12 cellular contexts compared by ENCODE assay signal in the genomic region with DNA sequence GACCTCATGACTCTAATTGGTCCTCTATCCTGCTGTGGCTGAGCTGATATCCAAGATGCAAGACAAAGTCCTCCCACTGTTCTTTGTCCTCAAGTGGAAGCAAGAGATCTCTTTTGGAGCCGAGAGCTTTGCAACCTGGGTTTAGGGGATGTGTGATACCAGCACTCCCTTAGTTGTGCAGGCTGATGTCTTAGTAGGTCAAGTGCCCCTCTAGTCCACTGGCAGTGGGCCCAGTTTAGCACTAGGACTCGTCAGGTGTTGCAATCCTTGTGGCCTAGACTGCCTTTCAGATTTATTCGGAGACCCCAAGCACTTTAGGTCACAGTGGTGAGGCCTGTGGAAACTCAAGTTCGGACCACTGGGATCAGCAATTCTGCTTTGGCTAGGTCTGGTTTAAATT.
DNase-seq lines count a peak whose midpoint lies in the region; ATAC-seq and TF ChIP-seq lines count a peak whose summit lies in the region.
"Had no signal": no experiment of that assay in that cellular context is flagged by ENCODE, and none has a peak within 500 bp of the region (broad histone marks: within the 10 kb centered on the region; RNA-seq: fewer than 3 reads in every experiment).

No MANE protein-coding gene starts in this region.

- H3K4me3 ChIP-seq in heart right ventricle (no peak overlapping the region), left lung (no peak overlapping the region), thyroid gland (replicated peaks in 1 of 3) (no peak overlapping the region)
- H3K4me3 ChIP-seq: BLaER1 treated with 17β-estradiol and CSF1 and Interleukin-3, amounts not matched to agents 10 nM and 100 nM had no signal

- H3K9me3 ChIP-seq in heart right ventricle = peaks cover 0 to 8% (median 0%) of the 10 kb centered on the region in 11 donors
- peaks cover 0 to under 1% of the 10 kb centered on the region in 2 donors for H3K9me3 ChIP-seq in left lung
- no peaks in the 10 kb centered on the region for H3K9me3 ChIP-seq in thyroid gland

- intact Hi-C loops in Right ventricle myocardium inferior (cut with DNase I) (no loop called here), heart right ventricle (cut with DNase I) (no loop called here), left lung (cut with DNase I) (no loop called here), thyroid gland (cut with DNase I) (no loop called here)

- ATAC-seq in Right ventricle myocardium inferior (no peak), heart right ventricle (no peak), left lung (peak; percentile 77), GM18858 (IDR thresholded peaks at IDR 0.05; ENCODE audit: unreplicated experiment) (no peak)
- ATAC-seq: CD8-positive, alpha-beta T cell had no signal

- WGBS in heart right ventricle, 2 donors = 70 to 73% methylated on average over 4 of the region's 4 CpGs
- WGBS in thyroid gland, 2 donors = 68% methylated on average over 3 of the region's 4 CpGs; no CpG with 5 or more reads in 1 of the 2 donors

- no peaks in the 10 kb centered on the region for H3K27me3 ChIP-seq in heart right ventricle
- H3K27me3 ChIP-seq in left lung = no peaks in the 10 kb centered on the region
- no peaks in the 10 kb centered on the region for H3K27me3 ChIP-seq in thyroid gland
- H3K27me3 ChIP-seq: BLaER1 treated with 17β-estradiol and CSF1 and Interleukin-3, amounts not matched to agents 10 nM and 100 nM had no signal

- H3K27ac ChIP-seq in heart right ventricle (no peak overlapping the region), left lung (no peak overlapping the region), thyroid gland (no peak overlapping the region)
- H3K27ac ChIP-seq: BLaER1 treated with 17β-estradiol and CSF1 and Interleukin-3, amounts not matched to agents 10 nM and 100 nM had no signal

- TF ChIP-seq POLR2A in thyroid gland (IDR thresholded peaks at IDR 0.05) = no peak

- DNase-seq in Right ventricle myocardium inferior (ENCODE audit: missing footprints) (peak; percentile 37), heart right ventricle (no peak), left lung (peak in 1 of 2 donors; percentile 42), thyroid gland (peak; percentile 52 to 55)
- DNase-seq in activated naive CD4-positive, alpha-beta T cell treated with Interleukin-2 at 50 U/mL for 16 hours = no peak
- DNase-seq: Calu3; CD8-positive, alpha-beta T cell; DMS79 treated with DMSO at 0.1 percent for 48 hours; GF-D8; H9 had no signal

- H3K36me3 ChIP-seq in heart right ventricle (peaks cover 0 to under 1% (median 0%) of the 10 kb centered on the region in 9 donors), left lung (no peaks in the 10 kb centered on the region), thyroid gland (no peaks in the 10 kb centered on the region)

- TF ChIP-seq CTCF in heart right ventricle (IDR thresholded peaks at IDR 0.05) (no peak), left lung (IDR thresholded peaks at IDR 0.05) (no peak), thyroid gland (IDR thresholded peaks at IDR 0.05) (no peak)

- no peaks in the 10 kb centered on the region for H3K4me1 ChIP-seq in heart right ventricle
- H3K4me1 ChIP-seq in left lung = no peaks in the 10 kb centered on the region
- H3K4me1 ChIP-seq in thyroid gland = no peaks in the 10 kb centered on the region
- H3K4me1 ChIP-seq: BLaER1 treated with 17β-estradiol and CSF1 and Interleukin-3, amounts not matched to agents 10 nM and 100 nM had no signal

Comparison
In these comparisons a context has a peak if more than half of its experiments do, and no peak if none do; other contexts are left out.
1. DNase-seq: peak in Right ventricle myocardium inferior (single experiment) and thyroid gland (2 of 2); none in heart right ventricle (0 of 2) and activated naive CD4-positive, alpha-beta T cell treated with Interleukin-2 at 50 U/mL for 16 hours (single experiment).